In genomic region chrX:72349190-72349589, GRCh38 we compare ENCODE assay signal across 10 cellular contexts.
A peak's percentile ranks its signal among the peaks of the same experiment; 100 is the strongest.
DNase-seq lines count a peak whose midpoint lies in the region; ATAC-seq lines count a peak whose summit lies in the region.
"Had no signal": no experiment of that assay in that cellular context is flagged by ENCODE, and none has a peak within 500 bp of the region (broad histone marks: within the 10 kb centered on the region; RNA-seq: fewer than 3 reads in every experiment).

No MANE protein-coding gene starts in this region.

- H3K4me3 Mint-ChIP-seq in stimulated activated naive CD8-positive, alpha-beta T cell treated with anti-CD3 and anti-CD28 coated beads, Interleukin-15, Interleukin-2, amounts not matched to agents 100 ng/mL and 50 ng/mL, for 24 hours: peak overlapping the region; percentile 55

- peak overlapping the region; percentile 88 for H3K27ac Mint-ChIP-seq in stimulated activated naive CD8-positive, alpha-beta T cell treated with anti-CD3 and anti-CD28 coated beads, Interleukin-15, Interleukin-2, amounts not matched to agents 100 ng/mL and 50 ng/mL, for 24 hours

- no peaks in the 10 kb centered on the region for H3K27me3 Mint-ChIP-seq in stimulated activated naive CD8-positive, alpha-beta T cell treated with anti-CD3 and anti-CD28 coated beads, Interleukin-15, Interleukin-2, amounts not matched to agents 100 ng/mL and 50 ng/mL, for 24 hours

- H3K4me1 Mint-ChIP-seq in stimulated activated naive CD8-positive, alpha-beta T cell treated with anti-CD3 and anti-CD28 coated beads, Interleukin-15, Interleukin-2, amounts not matched to agents 100 ng/mL and 50 ng/mL, for 24 hours (ENCODE audit: low read depth): peaks cover 14% of the 10 kb centered on the region

- no peaks in the 10 kb centered on the region for H3K9me3 Mint-ChIP-seq in stimulated activated naive CD8-positive, alpha-beta T cell treated with anti-CD3 and anti-CD28 coated beads, Interleukin-15, Interleukin-2, amounts not matched to agents 100 ng/mL and 50 ng/mL, for 24 hours

- ATAC-seq in GM21723 (IDR thresholded peaks at IDR 0.05; ENCODE audit: unreplicated experiment) (peak; percentile 94), HG03469 (IDR thresholded peaks at IDR 0.05; ENCODE audit: unreplicated experiment) (peak; percentile 95)

- H3K36me3 Mint-ChIP-seq in stimulated activated naive CD8-positive, alpha-beta T cell treated with anti-CD3 and anti-CD28 coated beads, Interleukin-15, Interleukin-2, amounts not matched to agents 100 ng/mL and 50 ng/mL, for 24 hours (ENCODE audit: low read depth): peaks cover 16% of the 10 kb centered on the region

- peak in 2 of 3 donors; percentile 12 to 14 for DNase-seq in stimulated activated CD4-positive, alpha-beta T cell treated with anti-CD3 and anti-CD28 coated beads, Interleukin-12 subunit alpha, Interleukin-12 subunit beta, amount 100 ng/mL, for 48 hours (ENCODE audit: low read depth in 2 of 3, low spot score in 1 of 3)
- no peak for DNase-seq in stimulated activated CD4-positive, alpha-beta T cell treated with anti-CD3 and anti-CD28 coated beads, Interleukin-12 subunit alpha, Interleukin-12 subunit beta, amount 100 ng/mL, for 4 hours
- DNase-seq in COLO829 (ENCODE audit: low spot score): no peak
- no peak for DNase-seq in NCI-H2107 treated with DMSO at 0.1 percent for 48 hours (lab: John Stamatoyannopoulos, UW; ENCODE audit: unreplicated experiment)
- DNase-seq in amygdala (lab: John Stamatoyannopoulos, UW): no peak
- DNase-seq: small intestine, testis had no signal

Comparison
In these comparisons a context has a peak if more than half of its experiments do, and no peak if none do; other contexts are left out.
1. DNase-seq: peak in stimulated activated CD4-positive, alpha-beta T cell treated with anti-CD3 and anti-CD28 coated beads, Interleukin-12 subunit alpha, Interleukin-12 subunit beta, amount 100 ng/mL, for 48 hours (2 of 3); none in stimulated activated CD4-positive, alpha-beta T cell treated with anti-CD3 and anti-CD28 coated beads, Interleukin-12 subunit alpha, Interleukin-12 subunit beta, amount 100 ng/mL, for 4 hours (single experiment), COLO829 (single experiment), NCI-H2107 treated with DMSO at 0.1 percent for 48 hours (single experiment) and amygdala (0 of 56).